25 cellular contexts compared by ENCODE assay signal in genomic region chr7:22758576-22758975, GRCh38. TPM values are rescaled to one million over a fixed set of nuclear protein-coding genes. Genes with fewer than 3 reads are reported as not detected.
DNase-seq lines count a peak whose midpoint lies in the region; ATAC-seq and TF ChIP-seq lines count a peak whose summit lies in the region.
"Had no signal": no experiment of that assay in that cellular context is flagged by ENCODE, and none has a peak within 500 bp of the region (broad histone marks: within the 10 kb centered on the region; RNA-seq: fewer than 3 reads in every experiment).

No MANE protein-coding gene starts in this region.

- in situ Hi-C loops in SK-MEL-5 (cut with HindIII; ENCODE audit: low pct_unique_long_range_greater_than_20kb, low sequenced_read_pairs): loop anchor here (5.0 kb wide), 1 partner anchor 201 kb away; no protein-coding TSS in a partner anchor

- H3K36me3 ChIP-seq in upper lobe of left lung: no peaks in the 10 kb centered on the region
- H3K36me3 ChIP-seq: BE2C, BLaER1 had no signal

- no peak overlapping the region for H3K27ac ChIP-seq in upper lobe of left lung
- H3K27ac ChIP-seq: BLaER1 had no signal

- H3K4me1 ChIP-seq in upper lobe of left lung: no peaks in the 10 kb centered on the region
- H3K4me1 ChIP-seq: BE2C, BLaER1, Caco-2 had no signal

- no peaks in the 10 kb centered on the region for H3K36me3 Mint-ChIP-seq in activated T-cell treated with anti-CD3 and anti-CD28 coated beads, Interleukin-2, amount 50 U/mL, for 4 hours (ENCODE audit: insufficient read depth)
- H3K36me3 Mint-ChIP-seq: CD14-positive monocyte; CD4-positive, CD25-positive, alpha-beta regulatory T cell; CD8-positive, alpha-beta memory T cell had no signal

- peaks cover 0 to 7% (median 3%) of the 10 kb centered on the region in 4 donors for H3K9me3 ChIP-seq in upper lobe of left lung
- H3K9me3 ChIP-seq: BE2C, Caco-2 had no signal

- WGBS in upper lobe of left lung, 2 donors: 94 to 100% methylated on average over 2 of the region's 2 CpGs

- H3K9me3 Mint-ChIP-seq in activated T-cell treated with anti-CD3 and anti-CD28 coated beads, Interleukin-2, amount 50 U/mL, for 4 hours: peaks cover 12% of the 10 kb centered on the region

- DNase-seq in COLO829 (ENCODE audit: low spot score) (peak; percentile 79), OCI-M1 (lab: John Stamatoyannopoulos, UW) (peak; percentile 1), SK-MEL-5 (ENCODE audit: low read depth, low spot score) (peak; percentile 100), foreskin melanocyte (peak; percentile 82), NCI-H1092 treated with DMSO at 0.1 percent for 48 hours (lab: John Stamatoyannopoulos, UW) (no peak), upper lobe of left lung (no peak), DMS79 treated with DMSO at 0.1 percent for 48 hours (lab: John Stamatoyannopoulos, UW) (no peak)
- no peak for DNase-seq in activated T-cell treated with anti-CD3 and anti-CD28 coated beads, Interleukin-2, amount 50 U/mL, for 4 hours
- DNase-seq: 8988T; ACHN; BE2C; C1 segment of cervical spinal cord; Caco-2; Calu3; CD4-positive, alpha-beta memory T cell; CD4-positive, CD25-positive, alpha-beta regulatory T cell; CD8-positive, alpha-beta memory T cell; DND-41; EL; GDM1 had no signal

- H3K4me3 ChIP-seq in upper lobe of left lung: no peak overlapping the region
- H3K4me3 ChIP-seq: BLaER1, GM12878 had no signal

- no peak overlapping the region for H3K4me3 Mint-ChIP-seq in activated T-cell treated with anti-CD3 and anti-CD28 coated beads, Interleukin-2, amount 50 U/mL, for 4 hours
- H3K4me3 Mint-ChIP-seq: CD14-positive monocyte; CD4-positive, alpha-beta memory T cell; CD4-positive, CD25-positive, alpha-beta regulatory T cell; CD8-positive, alpha-beta memory T cell had no signal

- ATAC-seq in upper lobe of left lung (ENCODE audit: low FRiP score in 2 of 2): no peak
- ATAC-seq in activated T-cell treated with anti-CD3 and anti-CD28 coated beads, Interleukin-2, amount 50 U/mL, for 4 hours: no peak
- ATAC-seq: GM12878 had no signal

- TF ChIP-seq CTCF in upper lobe of left lung (IDR thresholded peaks at IDR 0.05): no peak

- no peak for TF ChIP-seq EP300 in upper lobe of left lung (IDR thresholded peaks at IDR 0.05)

- peaks cover 47% of the 10 kb centered on the region for H3K27me3 Mint-ChIP-seq in activated T-cell treated with anti-CD3 and anti-CD28 coated beads, Interleukin-2, amount 50 U/mL, for 4 hours (ENCODE audit: low read depth)

- no peak for TF ChIP-seq POLR2A in upper lobe of left lung (IDR thresholded peaks at IDR 0.05)

- no peaks in the 10 kb centered on the region for H3K4me1 Mint-ChIP-seq in activated T-cell treated with anti-CD3 and anti-CD28 coated beads, Interleukin-2, amount 50 U/mL, for 4 hours (ENCODE audit: low read depth)
- H3K4me1 Mint-ChIP-seq: CD14-positive monocyte; CD4-positive, alpha-beta memory T cell; CD4-positive, CD25-positive, alpha-beta regulatory T cell; CD8-positive, alpha-beta memory T cell had no signal

- no peaks in the 10 kb centered on the region for H3K27me3 ChIP-seq in upper lobe of left lung
- H3K27me3 ChIP-seq: BLaER1 had no signal

RNA-seq across cellular contexts. Expression of gene IL6, which starts 31.6 kb away (rescaled TPM):
- 20.5 and 27.7 TPM in 2 replicates for total RNA-seq in SK-MEL-5 (2014; rRNA removed; shearing (Covaris generic))
- polyA plus RNA-seq in SK-MEL-5 (2015; cell fraction: cytosol; rRNA removed): 26.6 and 33.5 TPM in 2 replicates
- polyA plus RNA-seq in SK-MEL-5 (2015; cell fraction: nucleus; rRNA removed): 67.5 and 104 TPM in 2 replicates
- total RNA-seq in upper lobe of left lung: 10 to 100 TPM in 2 of 6 donors, 1 to 10 TPM in 4; 1.6 to 16.6 (median 6.8) TPM
- total RNA-seq in activated T-cell treated with anti-CD3 and anti-CD28 coated beads, Interleukin-2, amount 50 U/mL, for 4 hours: 10 to 100 TPM in 2 of 3 donors, 1 to 10 TPM in 1; 9.3 to 35.4 (median 10.0) TPM
- total RNA-seq: A673; Caco-2; CD4-positive, alpha-beta memory T cell; CD4-positive, CD25-positive, alpha-beta regulatory T cell; G401; GM12878 had no signal
- polyA plus RNA-seq: CD4-positive, alpha-beta memory T cell; CD4-positive, CD25-positive, alpha-beta regulatory T cell; CD8-positive, alpha-beta memory T cell; GM12878 had no signal

Comparison
In these comparisons a context has a peak if more than half of its experiments do, and no peak if none do; other contexts are left out.
1. DNase-seq: peak in COLO829 (single experiment), OCI-M1 (single experiment), SK-MEL-5 (single experiment) and foreskin melanocyte (single experiment); none in NCI-H1092 treated with DMSO at 0.1 percent for 48 hours (single experiment), upper lobe of left lung (0 of 2), activated T-cell treated with anti-CD3 and anti-CD28 coated beads, Interleukin-2, amount 50 U/mL, for 4 hours (single experiment) and DMS79 treated with DMSO at 0.1 percent for 48 hours (single experiment).